Comparison of ENCODE assay signal across 9 cellular contexts in genomic region chr2:105409717-105410116, GRCh38. TPM values are rescaled to one million over a fixed set of nuclear protein-coding genes. Genes with fewer than 3 reads are reported as not detected.
DNase-seq lines count a peak whose midpoint lies in the region; ATAC-seq, FAIRE-seq and TF ChIP-seq lines count a peak whose summit lies in the region.
"Had no signal": no experiment of that assay in that cellular context is flagged by ENCODE, and none has a peak within 500 bp of the region (broad histone marks: within the 10 kb centered on the region; RNA-seq: fewer than 3 reads in every experiment).

No MANE protein-coding gene starts in this region.

- CTCF ChIA-PET in CD8-positive, alpha-beta T cell (lab: Charles Lee), result interaction anchor here (0.9 kb wide), 1 partner anchor 10 kb away, joined by 3 read pairs; no protein-coding TSS in a partner anchor

- DNase-seq in Caki2 (ENCODE audit: low read depth) (peak; percentile 90), SW480 (ENCODE audit: low spot score) (peak; percentile 50), frontal cortex (ENCODE audit: low spot score in 2 of 2) (peak; percentile 12 to 39), posterior cingulate gyrus (peak in 9 of 10 donors; percentile 22 to 96 (median 76)), endothelial cell (ENCODE audit: low spot score) (no peak), NCI-H69 (lab: John Stamatoyannopoulos, UW) (no peak), GDM1 (lab: John Stamatoyannopoulos, UW) (no peak)
- no peak for DNase-seq in CD8-positive, alpha-beta T cell
- DNase-seq: activated CD4-positive, alpha-beta T cell treated with anti-CD3 and anti-CD28 coated beads for 36 hours had no signal

- H3K27ac ChIP-seq in CD8-positive, alpha-beta T cell (ENCODE audit: low read depth, low read length), result no peak overlapping the region

- no peak overlapping the region for H3K4me3 ChIP-seq in CD8-positive, alpha-beta T cell (ENCODE audit: low read depth, low read length)

- H3K9me3 ChIP-seq in CD8-positive, alpha-beta T cell (ENCODE audit: low read length), result no peaks in the 10 kb centered on the region

- intact Hi-C loops in posterior cingulate gyrus (cut with DNase I), result no loop called here
- intact Hi-C loops in CD8-positive, alpha-beta T cell (cut with DNase I, micrococcal nuclease), result no loop called here

- H3K9me3 Mint-ChIP-seq in endothelial cell (ENCODE audit: unreplicated experiment), result no peaks in the 10 kb centered on the region
- no peaks in the 10 kb centered on the region for H3K9me3 Mint-ChIP-seq in CD8-positive, alpha-beta T cell

- POLR2A ChIA-PET in CD8-positive, alpha-beta T cell (lab: Charles Lee), result no interaction called here

- in situ Hi-C loops in Caki2 (cut with HindIII; ENCODE audit: low pct_unique_long_range_greater_than_20kb, low sequenced_read_pairs), result no loop called here

- no peak for FAIRE-seq in frontal cortex (lab: Jason Lieb, UNC)

- H3K4me1 Mint-ChIP-seq in endothelial cell (ENCODE audit: unreplicated experiment), result peaks cover 12% of the 10 kb centered on the region
- peaks cover 10% of the 10 kb centered on the region for H3K4me1 Mint-ChIP-seq in CD8-positive, alpha-beta T cell (ENCODE audit: low read depth)

- no peak for TF ChIP-seq CTCF in endothelial cell (IDR thresholded peaks at IDR 0.05; ENCODE audit: unreplicated experiment)
- no peak for TF ChIP-seq CTCF in CD8-positive, alpha-beta T cell (IDR thresholded peaks at IDR 0.05)

- no peak for ATAC-seq in CD8-positive, alpha-beta T cell
- ATAC-seq: activated CD4-positive, alpha-beta T cell treated with anti-CD3 and anti-CD28 coated beads for 36 hours had no signal

- no peaks in the 10 kb centered on the region for H3K36me3 ChIP-seq in CD8-positive, alpha-beta T cell (ENCODE audit: insufficient read depth, low read length)

- no peaks in the 10 kb centered on the region for H3K4me1 ChIP-seq in CD8-positive, alpha-beta T cell (ENCODE audit: insufficient read depth, low read length)

- H3K27me3 Mint-ChIP-seq in endothelial cell (ENCODE audit: unreplicated experiment), result no peaks in the 10 kb centered on the region
- H3K27me3 Mint-ChIP-seq in CD8-positive, alpha-beta T cell (ENCODE audit: low read depth), result peaks cover 20% of the 10 kb centered on the region

- no peaks in the 10 kb centered on the region for H3K36me3 Mint-ChIP-seq in endothelial cell (ENCODE audit: low read depth, unreplicated experiment)
- H3K36me3 Mint-ChIP-seq in CD8-positive, alpha-beta T cell, result no peaks in the 10 kb centered on the region

- no peak overlapping the region for H3K27ac Mint-ChIP-seq in endothelial cell (ENCODE audit: unreplicated experiment)
- no peak overlapping the region for H3K27ac Mint-ChIP-seq in CD8-positive, alpha-beta T cell
- H3K27ac Mint-ChIP-seq: activated CD4-positive, alpha-beta T cell treated with anti-CD3 and anti-CD28 coated beads for 36 hours had no signal

- H3K27me3 ChIP-seq in CD8-positive, alpha-beta T cell (ENCODE audit: insufficient read depth, low read length), result no peaks in the 10 kb centered on the region

- H3K4me3 Mint-ChIP-seq in endothelial cell (ENCODE audit: unreplicated experiment), result no peak overlapping the region
- H3K4me3 Mint-ChIP-seq in CD8-positive, alpha-beta T cell, result no peak overlapping the region
- H3K4me3 Mint-ChIP-seq: activated CD4-positive, alpha-beta T cell treated with anti-CD3 and anti-CD28 coated beads for 36 hours had no signal

RNA-seq across cellular contexts. Expression of gene FHL2, which starts 10.9 kb away (rescaled TPM):
- 256 and 275 TPM in 2 replicates for total RNA-seq in Caki2 (2014; rRNA removed; shearing (Covaris generic); ENCODE audit: low replicate concordance)
- total RNA-seq in frontal cortex, result 2.4 TPM
- total RNA-seq in endothelial cell (ENCODE audit: unreplicated experiment), result 18.5 TPM
- under 1 TPM; 0.38 to 0.64 TPM for total RNA-seq in CD8-positive, alpha-beta T cell

Comparison
In these comparisons a context has a peak if more than half of its experiments do, and no peak if none do; other contexts are left out.
1. DNase-seq: peak in Caki2 (single experiment), SW480 (single experiment), frontal cortex (2 of 2) and posterior cingulate gyrus (9 of 10); none in endothelial cell (single experiment), NCI-H69 (single experiment), GDM1 (single experiment) and CD8-positive, alpha-beta T cell (0 of 7).
2. RNA of gene FHL2, which starts 10.9 kb away (total RNA-seq): 256 to 275 TPM in Caki2; 18.5 TPM in endothelial cell (single experiment), 2.4 TPM in frontal cortex (single experiment) and 0.38 to 0.64 TPM in CD8-positive, alpha-beta T cell; every median in the first group is over 10 times any median in the second.